Comparison of ENCODE assay signal across 1 cellular context in genomic region chr6:6317386-6317785, GRCh38.
TF ChIP-seq lines count a peak whose summit lies in the region.

No MANE protein-coding gene starts in this region.

TF ChIP-seq in K562, 482 proteins besides CTCF, POLR2A, EP300 and RAD21 (continued from another document):
- peak; percentile 69 for TF ChIP-seq SPI1 (IDR thresholded peaks at IDR 0.05; ENCODE audit: borderline replicate concordance, low read depth, low read length)
